ENCODE assay signal across 1 cellular context in genomic region chr2:10163498-10164486, GRCh38.
A peak's percentile ranks its signal among the peaks of the same experiment; 100 is the strongest.
TF ChIP-seq lines count a peak whose summit lies in the region.

No MANE protein-coding gene starts in this region.

TF ChIP-seq in H1, 55 proteins besides CTCF, POLR2A, EP300 and RAD21:
- TF ChIP-seq EZH2 (IDR thresholded peaks at IDR 0.05; ENCODE audit: low read depth, low read length, severe bottlenecking), result no peak
- peak; percentile 35; the same call in 1 of the 2 replicates for TF ChIP-seq KDM1A (IDR thresholded peaks at IDR 0.05; ENCODE audit: borderline replicate concordance, low read length)
